ENCODE assay signal across 11 cellular contexts in the genomic region with DNA sequence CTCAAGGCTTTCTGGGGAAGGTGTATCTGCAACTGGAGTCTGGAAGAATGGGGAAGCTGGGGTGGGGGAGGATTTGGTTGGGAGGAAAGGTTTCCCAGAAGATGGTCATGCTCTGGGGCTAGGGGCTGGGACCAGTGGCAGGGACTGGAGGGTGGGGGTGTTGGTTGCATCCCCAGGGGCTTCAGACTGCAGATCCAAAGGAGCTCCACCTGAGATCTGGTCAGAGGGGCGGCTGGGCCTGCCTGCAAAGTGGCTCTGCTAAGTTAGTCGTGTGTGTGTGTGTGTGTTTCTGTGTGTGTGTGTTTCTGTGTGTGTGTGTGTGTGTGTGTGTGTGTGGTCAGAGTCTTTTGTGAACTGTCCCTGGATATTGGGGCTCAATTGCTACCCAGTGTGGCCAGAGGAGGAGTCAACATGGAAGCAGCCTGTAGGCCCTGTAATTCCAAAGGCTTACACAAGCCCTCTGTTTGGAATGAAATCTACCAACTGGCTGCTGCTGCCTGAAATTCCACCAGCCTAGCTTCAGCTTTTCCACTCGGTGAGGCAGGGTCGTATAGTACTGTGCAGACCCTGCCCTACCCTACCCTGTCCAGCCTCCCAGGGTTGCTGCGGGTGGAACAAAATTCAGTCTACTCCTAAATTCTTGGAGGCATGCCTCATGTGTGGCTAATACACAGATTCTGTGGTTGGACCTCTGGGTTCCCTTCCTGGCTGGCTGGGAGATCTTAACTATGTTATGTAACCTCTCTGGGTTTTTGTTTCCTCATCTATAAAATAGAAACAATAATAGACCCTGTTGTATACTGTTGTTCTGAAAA. TPM values are rescaled to one million over a fixed set of nuclear protein-coding genes. Genes with fewer than 3 reads are reported as not detected.
DNase-seq lines count a peak whose midpoint lies in the region; ATAC-seq lines count a peak whose summit lies in the region.
"Had no signal": no experiment of that assay in that cellular context is flagged by ENCODE, and none has a peak within 500 bp of the region (broad histone marks: within the 10 kb centered on the region; RNA-seq: fewer than 3 reads in every experiment).

No MANE protein-coding gene starts in this region.

- no peak for ATAC-seq in GM21360 (IDR thresholded peaks at IDR 0.05; ENCODE audit: unreplicated experiment)
- ATAC-seq in GM18519 (IDR thresholded peaks at IDR 0.05; ENCODE audit: low FRiP score, unreplicated experiment), result no peak

- peaks cover 20% of the 10 kb centered on the region for H3K79me1 ChIP-seq in trophoblast cell (ENCODE audit: low read length)

- H3K4me2 ChIP-seq in trophoblast cell (ENCODE audit: low read length), result no peak overlapping the region

- H3K4ac ChIP-seq in trophoblast cell (ENCODE audit: low read depth, low read length), result no peak overlapping the region

- H3K27ac ChIP-seq in trophoblast cell (ENCODE audit: low read depth, low read length), result peak overlapping the region; percentile 20
- H3K27ac ChIP-seq: cardiac muscle cell had no signal

- peaks cover 21 to 28% of the 10 kb centered on the region in 2 experiments for H3K4me1 ChIP-seq in trophoblast cell (ENCODE audit: control insufficient read depth in 1 of 2, insufficient read depth in 2 of 2, low read length in 2 of 2)

- H3K4me3 ChIP-seq in trophoblast cell (ENCODE audit: low read depth, low read length), result no peak overlapping the region
- H3K4me3 ChIP-seq: cardiac muscle cell had no signal

- H2BK120ac ChIP-seq in trophoblast cell (ENCODE audit: insufficient read depth, low read length, poor library complexity), result no peak overlapping the region

- no peak overlapping the region for H4K8ac ChIP-seq in trophoblast cell (ENCODE audit: low read depth, low read length)

- H3K23ac ChIP-seq in trophoblast cell (ENCODE audit: low read length), result no peak overlapping the region

- H3K36me3 ChIP-seq in trophoblast cell (ENCODE audit: control insufficient read depth in 1 of 2, insufficient read depth in 2 of 2, low read length in 2 of 2), result no peaks in the 10 kb centered on the region
- H3K36me3 ChIP-seq: cardiac muscle cell had no signal

- no peak overlapping the region for H3K9ac ChIP-seq in trophoblast cell (ENCODE audit: low read length)

- peaks cover 3% of the 10 kb centered on the region for H3K79me2 ChIP-seq in trophoblast cell (ENCODE audit: control insufficient read depth, insufficient read depth, low read length, poor library complexity)

- H3K9me3 ChIP-seq in trophoblast cell (ENCODE audit: insufficient read depth, low read depth, low read length), result no peaks in the 10 kb centered on the region

- DNase-seq in EH (ENCODE audit: low read depth) (peak; percentile 72), RPMI7951 (ENCODE audit: low read depth) (peak; percentile 41), fibroblast of peridontal ligament (ENCODE audit: extremely low read depth) (peak; percentile 75), trophoblast cell (peak; percentile 89 to 92), nucleus accumbens (lab: John Stamatoyannopoulos, UW) (no peak), KG1 (lab: John Stamatoyannopoulos, UW) (no peak)
- DNase-seq: CD8-positive, alpha-beta memory T cell had no signal

- WGBS in trophoblast cell (ENCODE audit: extremely low coverage, insufficient coverage, insufficient read length), result no CpG with 5 or more reads among the region's 5 CpGs

- H4K91ac ChIP-seq in trophoblast cell (ENCODE audit: low read depth, low read length), result no peak overlapping the region

- H4K12ac ChIP-seq in trophoblast cell (ENCODE audit: low read depth, low read length), result no peak overlapping the region

- no peak overlapping the region for H2AK5ac ChIP-seq in trophoblast cell (ENCODE audit: low read length)

- peaks cover 7% of the 10 kb centered on the region for H3K27me3 ChIP-seq in trophoblast cell (ENCODE audit: insufficient read depth, low read length)
- H3K27me3 ChIP-seq: cardiac muscle cell had no signal

- peak overlapping the region; percentile 23 for H3K18ac ChIP-seq in trophoblast cell (ENCODE audit: low read length)

- no peak overlapping the region for H3K14ac ChIP-seq in trophoblast cell (ENCODE audit: low read length)

- H2AFZ ChIP-seq in trophoblast cell (ENCODE audit: insufficient read depth, low read length, poor library complexity), result no peak overlapping the region

- peak overlapping the region; percentile 34 for H2BK12ac ChIP-seq in trophoblast cell (ENCODE audit: low read length)

- no peak overlapping the region for H2BK5ac ChIP-seq in trophoblast cell (ENCODE audit: low read depth, low read length, poor library complexity)

RNA-seq across cellular contexts. Expression of a gene that starts 12.5 kb away (rescaled TPM):
- total RNA-seq in RPMI7951 (2014; rRNA removed; shearing (Covaris generic)), result 0.98 and 1.4 TPM in 2 replicates
- 52.3 and 58.9 TPM in 2 replicates for polyA plus RNA-seq in trophoblast cell (2013)
- total RNA-seq: T-helper 1 cell treated with Interleukin-12 subunit alpha and Interleukin-12 subunit beta and Interleukin-4 antibody, amounts not matched to agents 30 ng/mL and 1 ng/mL, for 36 hours had no signal
- polyA plus RNA-seq: CD8-positive, alpha-beta memory T cell had no signal

RNA-seq across cellular contexts. Expression of a gene that starts 33.1 kb away (rescaled TPM):
- 0.78 TPM in 1 of 2 replicates, not detected in the other for total RNA-seq in RPMI7951 (2014; rRNA removed; shearing (Covaris generic))
- 9.5 and 10.0 TPM in 2 replicates for polyA plus RNA-seq in trophoblast cell (2013)
- total RNA-seq: CD8-positive, alpha-beta memory T cell; T-helper 1 cell treated with Interleukin-12 subunit alpha and Interleukin-12 subunit beta and Interleukin-4 antibody, amounts not matched to agents 30 ng/mL and 1 ng/mL, for 36 hours had no signal
- polyA plus RNA-seq: CD8-positive, alpha-beta memory T cell had no signal

Comparison
In these comparisons a context has a peak if more than half of its experiments do, and no peak if none do; other contexts are left out.
1. DNase-seq: peak in EH (single experiment), RPMI7951 (single experiment), fibroblast of peridontal ligament (single experiment) and trophoblast cell (2 of 2); none in nucleus accumbens (0 of 56) and KG1 (single experiment).